In genomic region chr16:89917773-89918452, GRCh38 we compare ENCODE assay signal across 1 cellular context.
TF ChIP-seq lines count a peak whose summit lies in the region.

No MANE protein-coding gene starts in this region.

TF ChIP-seq in HepG2, 621 proteins besides CTCF, POLR2A, EP300 and RAD21 (continued from another document and continues in another):
- TF ChIP-seq, protein P1, sequence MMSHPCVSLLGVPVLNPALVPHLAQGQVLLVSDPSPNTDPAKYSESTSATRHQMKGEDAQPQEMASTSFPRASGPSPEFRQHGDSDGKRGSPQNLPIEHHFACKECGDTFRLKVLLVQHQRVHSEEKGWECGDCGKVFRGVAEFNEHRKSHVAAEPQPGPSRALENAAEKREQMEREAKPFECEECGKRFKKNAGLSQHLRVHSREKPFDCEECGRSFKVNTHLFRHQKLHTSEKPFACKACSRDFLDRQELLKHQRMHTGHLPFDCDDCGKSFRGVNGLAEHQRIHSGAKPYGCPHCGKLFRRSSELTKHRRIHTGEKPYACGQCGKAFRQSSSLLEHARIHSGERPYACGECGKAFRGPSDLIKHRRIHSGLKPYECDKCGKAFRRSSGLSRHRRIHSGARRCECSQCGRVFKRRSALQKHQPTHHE (CRISPR knock-in tag; IDR thresholded peaks at IDR 0.05; ENCODE audit: borderline replicate concordance): peak; percentile 81; the same call in 1 of the 2 replicates
- TF ChIP-seq AHDC1 (CRISPR knock-in tag; IDR thresholded peaks at IDR 0.05; ENCODE audit: borderline replicate concordance): peak; percentile 75; the same call in 1 of the 2 replicates
- 0 out of 2 replicates have a peak, but pooled peaks have one; percentile 86 for TF ChIP-seq ZNF776 (CRISPR knock-in tag; IDR thresholded peaks at IDR 0.05)
- TF ChIP-seq ZNF350 (CRISPR knock-in tag; IDR thresholded peaks at IDR 0.05; ENCODE audit: borderline replicate concordance, low read depth): peak; percentile 93
- peak; percentile 92 for TF ChIP-seq ZSCAN29 (CRISPR knock-in tag; conservative IDR thresholded peaks at IDR 0.05)
- peak; percentile 88; the same call in 1 of the 2 replicates for TF ChIP-seq FUBP1 (CRISPR knock-in tag; IDR thresholded peaks at IDR 0.05; ENCODE audit: borderline replicate concordance)
- peak; percentile 93 for TF ChIP-seq REPIN1 (CRISPR knock-in tag; IDR thresholded peaks at IDR 0.05; ENCODE audit: borderline replicate concordance, low read depth)
- TF ChIP-seq ZFAT (CRISPR knock-in tag; conservative IDR thresholded peaks at IDR 0.05): peak; percentile 93
- peak; percentile 75 for TF ChIP-seq MAZ (IDR thresholded peaks at IDR 0.05; ENCODE audit: borderline replicate concordance, low read depth, low read length)
- TF ChIP-seq MAZ (CRISPR knock-in tag; IDR thresholded peaks at IDR 0.05; ENCODE audit: low read depth): peak; percentile 95
- TF ChIP-seq, protein P2, sequence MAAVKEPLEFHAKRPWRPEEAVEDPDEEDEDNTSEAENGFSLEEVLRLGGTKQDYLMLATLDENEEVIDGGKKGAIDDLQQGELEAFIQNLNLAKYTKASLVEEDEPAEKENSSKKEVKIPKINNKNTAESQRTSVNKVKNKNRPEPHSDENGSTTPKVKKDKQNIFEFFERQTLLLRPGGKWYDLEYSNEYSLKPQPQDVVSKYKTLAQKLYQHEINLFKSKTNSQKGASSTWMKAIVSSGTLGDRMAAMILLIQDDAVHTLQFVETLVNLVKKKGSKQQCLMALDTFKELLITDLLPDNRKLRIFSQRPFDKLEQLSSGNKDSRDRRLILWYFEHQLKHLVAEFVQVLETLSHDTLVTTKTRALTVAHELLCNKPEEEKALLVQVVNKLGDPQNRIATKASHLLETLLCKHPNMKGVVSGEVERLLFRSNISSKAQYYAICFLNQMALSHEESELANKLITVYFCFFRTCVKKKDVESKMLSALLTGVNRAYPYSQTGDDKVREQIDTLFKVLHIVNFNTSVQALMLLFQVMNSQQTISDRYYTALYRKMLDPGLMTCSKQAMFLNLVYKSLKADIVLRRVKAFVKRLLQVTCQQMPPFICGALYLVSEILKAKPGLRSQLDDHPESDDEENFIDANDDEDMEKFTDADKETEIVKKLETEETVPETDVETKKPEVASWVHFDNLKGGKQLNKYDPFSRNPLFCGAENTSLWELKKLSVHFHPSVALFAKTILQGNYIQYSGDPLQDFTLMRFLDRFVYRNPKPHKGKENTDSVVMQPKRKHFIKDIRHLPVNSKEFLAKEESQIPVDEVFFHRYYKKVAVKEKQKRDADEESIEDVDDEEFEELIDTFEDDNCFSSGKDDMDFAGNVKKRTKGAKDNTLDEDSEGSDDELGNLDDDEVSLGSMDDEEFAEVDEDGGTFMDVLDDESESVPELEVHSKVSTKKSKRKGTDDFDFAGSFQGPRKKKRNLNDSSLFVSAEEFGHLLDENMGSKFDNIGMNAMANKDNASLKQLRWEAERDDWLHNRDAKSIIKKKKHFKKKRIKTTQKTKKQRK (IDR thresholded peaks at IDR 0.05; ENCODE audit: low read length): no peak
- no peak for TF ChIP-seq PLRG1 (conservative IDR thresholded peaks at IDR 0.05)
- 0 out of 2 replicates have a peak, but pooled peaks have one; percentile 84 for TF ChIP-seq ZNF260 (CRISPR knock-in tag; IDR thresholded peaks at IDR 0.05; ENCODE audit: borderline replicate concordance, low read depth)
- TF ChIP-seq, protein P3, sequence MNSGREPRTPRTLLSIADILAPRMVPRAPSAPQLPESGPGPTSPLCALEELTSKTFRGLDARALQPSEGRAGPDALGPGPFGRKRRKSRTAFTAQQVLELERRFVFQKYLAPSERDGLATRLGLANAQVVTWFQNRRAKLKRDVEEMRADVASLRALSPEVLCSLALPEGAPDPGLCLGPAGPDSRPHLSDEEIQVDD (CRISPR knock-in tag; IDR thresholded peaks at IDR 0.05; ENCODE audit: borderline replicate concordance): peak; percentile 97
- peak; percentile 53; the same call in 1 of the 2 replicates for TF ChIP-seq FOXC1 (CRISPR knock-in tag; IDR thresholded peaks at IDR 0.05; ENCODE audit: borderline replicate concordance)
- peak; percentile 75; the same call in 1 of the 2 replicates for TF ChIP-seq TBP (CRISPR knock-in tag; IDR thresholded peaks at IDR 0.05)
- TF ChIP-seq ARNT2 (CRISPR knock-in tag; IDR thresholded peaks at IDR 0.05; ENCODE audit: low read depth): peak; percentile 100
- 0 out of 2 replicates have a peak, but pooled peaks have one; percentile 84 for TF ChIP-seq ZFP36L2 (CRISPR knock-in tag; IDR thresholded peaks at IDR 0.05)
- TF ChIP-seq, protein P4, sequence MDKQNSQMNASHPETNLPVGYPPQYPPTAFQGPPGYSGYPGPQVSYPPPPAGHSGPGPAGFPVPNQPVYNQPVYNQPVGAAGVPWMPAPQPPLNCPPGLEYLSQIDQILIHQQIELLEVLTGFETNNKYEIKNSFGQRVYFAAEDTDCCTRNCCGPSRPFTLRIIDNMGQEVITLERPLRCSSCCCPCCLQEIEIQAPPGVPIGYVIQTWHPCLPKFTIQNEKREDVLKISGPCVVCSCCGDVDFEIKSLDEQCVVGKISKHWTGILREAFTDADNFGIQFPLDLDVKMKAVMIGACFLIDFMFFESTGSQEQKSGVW (CRISPR knock-in tag; IDR thresholded peaks at IDR 0.05; ENCODE audit: borderline replicate concordance): no peak
- TF ChIP-seq ATF1 (CRISPR knock-in tag; IDR thresholded peaks at IDR 0.05): no peak
- TF ChIP-seq ZNF660 (CRISPR knock-in tag; IDR thresholded peaks at IDR 0.05; ENCODE audit: borderline replicate concordance, low read depth): peak; percentile 92; the same call in 1 of the 2 replicates
- peak; percentile 95 for TF ChIP-seq DNMT1 (CRISPR knock-in tag; IDR thresholded peaks at IDR 0.05)
- TF ChIP-seq ZBTB4 (CRISPR knock-in tag; IDR thresholded peaks at IDR 0.05; ENCODE audit: borderline replicate concordance): peak; percentile 87; the same call in 1 of the 2 replicates
- TF ChIP-seq RFX5 (IDR thresholded peaks at IDR 0.05; ENCODE audit: low read depth, low read length): no peak
- 0 out of 2 replicates have a peak, but pooled peaks have one; percentile 76 for TF ChIP-seq ZNF10 (CRISPR knock-in tag; IDR thresholded peaks at IDR 0.05; ENCODE audit: borderline replicate concordance, low read depth)
- peak; percentile 98 for TF ChIP-seq DBP (CRISPR knock-in tag; IDR thresholded peaks at IDR 0.05; ENCODE audit: not compliant biosample characterization)
- peak; percentile 99 for TF ChIP-seq ZNF687 (CRISPR knock-in tag; IDR thresholded peaks at IDR 0.05)
- TF ChIP-seq, protein P5, sequence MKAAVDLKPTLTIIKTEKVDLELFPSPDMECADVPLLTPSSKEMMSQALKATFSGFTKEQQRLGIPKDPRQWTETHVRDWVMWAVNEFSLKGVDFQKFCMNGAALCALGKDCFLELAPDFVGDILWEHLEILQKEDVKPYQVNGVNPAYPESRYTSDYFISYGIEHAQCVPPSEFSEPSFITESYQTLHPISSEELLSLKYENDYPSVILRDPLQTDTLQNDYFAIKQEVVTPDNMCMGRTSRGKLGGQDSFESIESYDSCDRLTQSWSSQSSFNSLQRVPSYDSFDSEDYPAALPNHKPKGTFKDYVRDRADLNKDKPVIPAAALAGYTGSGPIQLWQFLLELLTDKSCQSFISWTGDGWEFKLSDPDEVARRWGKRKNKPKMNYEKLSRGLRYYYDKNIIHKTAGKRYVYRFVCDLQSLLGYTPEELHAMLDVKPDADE (CRISPR knock-in tag; IDR thresholded peaks at IDR 0.05): peak; percentile 99
- TF ChIP-seq ELF3 (CRISPR knock-in tag; IDR thresholded peaks at IDR 0.05): peak; percentile 97
- TF ChIP-seq ZNF446 (CRISPR knock-in tag; IDR thresholded peaks at IDR 0.05): peak; percentile 75; the same call in 1 of the 2 replicates
